In the genomic region with DNA sequence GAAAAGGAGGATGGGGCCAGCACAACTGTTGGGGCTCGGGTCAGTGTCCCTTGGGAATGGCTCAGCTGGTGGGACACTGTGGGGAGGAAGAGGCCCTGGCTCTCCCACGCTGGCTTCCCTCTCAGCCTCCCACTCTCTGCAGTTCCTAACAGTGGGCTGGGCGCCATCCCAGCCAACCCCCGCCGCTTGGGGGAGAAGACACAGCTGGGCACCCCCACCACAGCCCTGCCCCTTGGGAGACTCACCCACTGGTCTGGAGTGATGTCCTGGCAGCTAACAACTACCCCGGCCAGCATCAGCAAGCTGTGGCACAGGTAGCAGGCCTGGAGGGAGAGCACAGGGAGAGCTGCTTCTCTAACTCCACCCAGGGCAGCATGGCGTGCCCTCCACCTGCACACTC, we compare ENCODE assay signal across 26 cellular contexts.
"Had no signal": no experiment of that assay in that cellular context is flagged by ENCODE, and none has a peak within 500 bp of the region (broad histone marks: within the 10 kb centered on the region; RNA-seq: fewer than 3 reads in every experiment).

No MANE protein-coding gene starts in this region.

- ATAC-seq: activated CD8-positive, alpha-beta T cell treated with anti-CD3 and anti-CD28 coated beads for 36 hours; activated naive CD8-positive, alpha-beta T cell treated with anti-CD3 and anti-CD28 coated beads, Interleukin-2, amount 50 U/mL, for 24 hours; activated T-cell treated with anti-CD3 and anti-CD28 coated beads, Interleukin-2, amount 50 U/mL, for 4 hours; foreskin keratinocyte; left lobe of liver; stimulated activated naive CD8-positive, alpha-beta T cell treated with anti-CD3 and anti-CD28 coated beads, Interleukin-15, amount 100 ng/mL, for 72 hours; upper lobe of right lung had no signal

- FAIRE-seq: keratinocyte had no signal

- H3K27me3 Mint-ChIP-seq: activated CD8-positive, alpha-beta T cell treated with anti-CD3 and anti-CD28 coated beads for 36 hours; activated naive CD8-positive, alpha-beta T cell treated with anti-CD3 and anti-CD28 coated beads, Interleukin-2, amount 50 U/mL, for 24 hours; central memory CD8-positive, alpha-beta T cell; stimulated activated naive CD8-positive, alpha-beta T cell treated with anti-CD3 and anti-CD28 coated beads, Interleukin-15, amount 100 ng/mL, for 72 hours had no signal

- H3K27ac Mint-ChIP-seq: activated B cell treated with CpG ODN at 0.5 μM for 24 hours; activated CD8-positive, alpha-beta T cell treated with anti-CD3 and anti-CD28 coated beads for 36 hours; activated naive CD4-positive, alpha-beta T cell treated with anti-CD3 and anti-CD28 coated beads, Interleukin-2, amount 10 ng/mL, durations not matched to agents 7 days and 5 days; activated naive CD8-positive, alpha-beta T cell treated with anti-CD3 and anti-CD28 coated beads, Interleukin-2, amount 50 U/mL, for 24 hours; mesothelial cell of epicardium; stimulated activated naive CD8-positive, alpha-beta T cell treated with anti-CD3 and anti-CD28 coated beads, Interleukin-15, amount 100 ng/mL, for 72 hours had no signal

- H3K4me3 Mint-ChIP-seq: activated B cell treated with CpG ODN at 0.5 μM for 24 hours; activated CD8-positive, alpha-beta T cell treated with anti-CD3 and anti-CD28 coated beads for 36 hours; activated naive CD4-positive, alpha-beta T cell treated with anti-CD3 and anti-CD28 coated beads, Interleukin-2, amount 10 ng/mL, durations not matched to agents 7 days and 5 days; activated naive CD8-positive, alpha-beta T cell treated with anti-CD3 and anti-CD28 coated beads, Interleukin-2, amount 50 U/mL, for 24 hours; activated T-cell treated with anti-CD3 and anti-CD28 coated beads, Interleukin-2, amount 50 U/mL, for 4 hours; central memory CD8-positive, alpha-beta T cell; mesothelial cell of epicardium; stimulated activated naive CD8-positive, alpha-beta T cell treated with anti-CD3 and anti-CD28 coated beads, Interleukin-15, amount 100 ng/mL, for 72 hours had no signal

- H3K27ac ChIP-seq: coronary artery, foreskin keratinocyte, prostate gland, right atrium auricular region, skin epidermis, testis, upper lobe of right lung had no signal

- DNase-seq: activated B cell treated with CpG ODN at 0.5 μM for 24 hours; activated CD4-positive, alpha-beta T cell treated with anti-CD3 and anti-CD28 coated beads for 48 hours; activated CD8-positive, alpha-beta memory T cell treated with anti-CD3 and anti-CD28 coated beads, Interleukin-2, amount 50 U/mL, for 4 hours; activated CD8-positive, alpha-beta T cell treated with anti-CD3 and anti-CD28 coated beads for 36 hours; activated effector memory CD4-positive, alpha-beta T cell treated with Interleukin-2 at 50 U/mL for 16 hours; activated naive CD4-positive, alpha-beta T cell treated with anti-CD3 and anti-CD28 coated beads, Interleukin-2, amount 10 ng/mL, durations not matched to agents 7 days and 5 days; activated naive CD8-positive, alpha-beta T cell treated with anti-CD3 and anti-CD28 coated beads, Interleukin-2, amount 50 U/mL, for 24 hours; activated T-cell treated with anti-CD3 and anti-CD28 coated beads, Interleukin-2, amount 50 U/mL, for 4 hours; anterior cingulate cortex; foreskin keratinocyte; glutamatergic neuron; hypothalamus; stimulated activated CD4-positive, alpha-beta T cell treated with anti-CD3 and anti-CD28 coated beads, Interleukin-15, amount 100 ng/mL, for 24 hours; stimulated activated CD4-positive, alpha-beta T cell treated with anti-CD3 and anti-CD28 coated beads, Interleukin-2, amount 100 ng/mL, for 48 hours; stimulated activated naive CD8-positive, alpha-beta T cell treated with anti-CD3 and anti-CD28 coated beads, Interleukin-15, amount 100 ng/mL, for 72 hours; testis; upper lobe of right lung had no signal

- H3K9me3 Mint-ChIP-seq: activated B cell treated with CpG ODN at 0.5 μM for 24 hours; activated CD8-positive, alpha-beta T cell treated with anti-CD3 and anti-CD28 coated beads for 36 hours; activated naive CD4-positive, alpha-beta T cell treated with anti-CD3 and anti-CD28 coated beads, Interleukin-2, amount 10 ng/mL, durations not matched to agents 7 days and 5 days; activated naive CD8-positive, alpha-beta T cell treated with anti-CD3 and anti-CD28 coated beads, Interleukin-2, amount 50 U/mL, for 24 hours; activated T-cell treated with anti-CD3 and anti-CD28 coated beads, Interleukin-2, amount 50 U/mL, for 4 hours; central memory CD8-positive, alpha-beta T cell; mesothelial cell of epicardium; stimulated activated naive CD8-positive, alpha-beta T cell treated with anti-CD3 and anti-CD28 coated beads, Interleukin-15, amount 100 ng/mL, for 72 hours had no signal

- H3K27me3 ChIP-seq: right atrium auricular region, testis, upper lobe of right lung had no signal

- H3K36me3 ChIP-seq: prostate gland, right atrium auricular region, upper lobe of right lung had no signal

- H3K4me3 ChIP-seq: coronary artery, lung, prostate gland, right atrium auricular region, skin epidermis, testis, upper lobe of right lung had no signal

- H3K4me1 ChIP-seq: prostate gland had no signal

- H3K9me3 ChIP-seq: prostate gland, right atrium auricular region, testis, upper lobe of right lung had no signal

- H3K36me3 Mint-ChIP-seq: activated naive CD4-positive, alpha-beta T cell treated with anti-CD3 and anti-CD28 coated beads, Interleukin-2, amount 10 ng/mL, durations not matched to agents 7 days and 5 days; mesothelial cell of epicardium had no signal
